In genomic region chr2:64766841-64767669, GRCh38 we compare ENCODE assay signal across 1 cellular context.
TF ChIP-seq lines count a peak whose summit lies in the region.

No MANE protein-coding gene starts in this region.

TF ChIP-seq in HEK293, 187 proteins besides CTCF, POLR2A, EP300 and RAD21 (continued from another document):
- peak; percentile 36 for TF ChIP-seq SP7 (tag by site-specific recombination; IDR thresholded peaks at IDR 0.05)
- peak; percentile 49; the same call in 1 of the 2 replicates for TF ChIP-seq ZNF335 (tag by site-specific recombination; conservative IDR thresholded peaks at IDR 0.05)
- TF ChIP-seq ZBTB17 (tag by site-specific recombination; IDR thresholded peaks at IDR 0.05): no peak
- no peak for TF ChIP-seq ZNF449 (tag by site-specific recombination; IDR thresholded peaks at IDR 0.05)
- no peak for TF ChIP-seq ZNF140 (tag by site-specific recombination; IDR thresholded peaks at IDR 0.05)
